Comparison of ENCODE assay signal across 10 cellular contexts in genomic region chr3:150106752-150107428, GRCh38.
DNase-seq lines count a peak whose midpoint lies in the region; ATAC-seq, FAIRE-seq and TF ChIP-seq lines count a peak whose summit lies in the region.
"Had no signal": no experiment of that assay in that cellular context is flagged by ENCODE, and none has a peak within 500 bp of the region (broad histone marks: within the 10 kb centered on the region; RNA-seq: fewer than 3 reads in every experiment).

No MANE protein-coding gene starts in this region.

- RAD21 ChIA-PET in GM12878 (lab: Charles Lee; ENCODE audit: unreplicated experiment): interaction anchor here (0.9 to 1.6 kb wide), 2 partner anchors 84 to 88 kb away, joined by 3 to 4 read pairs; no protein-coding TSS in a partner anchor

- peaks cover 1% of the 10 kb centered on the region for H3K36me3 Mint-ChIP-seq in mesothelial cell of epicardium

- H3K9me3 Mint-ChIP-seq in mesothelial cell of epicardium: peaks cover 12% of the 10 kb centered on the region

- no peaks in the 10 kb centered on the region for H3K27me3 Mint-ChIP-seq in mesothelial cell of epicardium (ENCODE audit: low read depth)

- no peaks in the 10 kb centered on the region for H3K27me3 ChIP-seq in BLaER1 treated with 17β-estradiol and CSF1 and Interleukin-3, amounts not matched to agents 10 nM and 100 nM
- H3K27me3 ChIP-seq in Karpas-422 (ENCODE audit: low read length) (no peaks in the 10 kb centered on the region), GM12878 (replicated peaks in 1 of 2; ENCODE audit: control insufficient read depth in 2 of 2, insufficient read depth in 2 of 2, low read length in 1 of 2) (no peaks in the 10 kb centered on the region)
- H3K27me3 ChIP-seq: neutrophil had no signal

- H4K20me1 ChIP-seq in BLaER1 treated with 17β-estradiol and CSF1 and Interleukin-3, amounts not matched to agents 10 nM and 100 nM: no peaks in the 10 kb centered on the region
- no peaks in the 10 kb centered on the region for H4K20me1 ChIP-seq in Karpas-422 (ENCODE audit: insufficient read depth, low read depth, low read length)
- H4K20me1 ChIP-seq in GM12878 (ENCODE audit: control insufficient read depth, insufficient read depth): no peaks in the 10 kb centered on the region

- no peaks in the 10 kb centered on the region for H3K9me2 ChIP-seq in Karpas-422 (replicated peaks; ENCODE audit: insufficient read depth, low read length)

- peaks cover 1 to 5% (median 3%) of the 10 kb centered on the region in 11 experiments; a peak in 18 of 22 replicates for H3K9me3 ChIP-seq in BLaER1 treated with 17β-estradiol and CSF1 and Interleukin-3, amounts not matched to agents 10 nM and 100 nM (replicated peaks in 1 of 11)
- H3K9me3 ChIP-seq in Karpas-422 (ENCODE audit: low read length): no peaks in the 10 kb centered on the region
- no peaks in the 10 kb centered on the region for H3K9me3 ChIP-seq in GM12878 (replicated peaks; ENCODE audit: control insufficient read depth, insufficient read depth, low read length)
- no peaks in the 10 kb centered on the region for H3K9me3 ChIP-seq in mucosa of descending colon
- H3K9me3 ChIP-seq: neutrophil had no signal

- H3K36me3 ChIP-seq in BLaER1 treated with 17β-estradiol and CSF1 and Interleukin-3, amounts not matched to agents 10 nM and 100 nM: no peaks in the 10 kb centered on the region
- H3K36me3 ChIP-seq in Karpas-422 (ENCODE audit: insufficient read depth, low read length): no peaks in the 10 kb centered on the region
- H3K36me3 ChIP-seq in GM12878 (ENCODE audit: control insufficient read depth in 2 of 2, insufficient read depth in 2 of 2, low read length in 1 of 2): no peaks in the 10 kb centered on the region
- no peaks in the 10 kb centered on the region for H3K36me3 ChIP-seq in mucosa of descending colon (ENCODE audit: low read depth)
- H3K36me3 ChIP-seq: neutrophil had no signal

- POLR2A ChIA-PET in GM12878 (lab: Charles Lee): interaction anchor here (0.9 kb wide), 1 partner anchor 8 kb away, joined by 3 read pairs; no protein-coding TSS in a partner anchor

- in situ Hi-C loops in GM12878 (cut with MboI): no loop called here

- no peak overlapping the region for H3K4me3 ChIP-seq in BLaER1 treated with 17β-estradiol and CSF1 and Interleukin-3, amounts not matched to agents 10 nM and 100 nM
- H3K4me3 ChIP-seq in Karpas-422 (ENCODE audit: low read length) (peak overlapping the region; percentile 24), GM12878 (no peak overlapping the region), mucosa of descending colon (no peak overlapping the region)

- 0 out of 22 replicates have a peak overlapping the region, but pooled peaks of 1 of the 11 experiments have one; percentile 3 for H3K9ac ChIP-seq in BLaER1 treated with 17β-estradiol and CSF1 and Interleukin-3, amounts not matched to agents 10 nM and 100 nM
- H3K9ac ChIP-seq in Karpas-422 (ENCODE audit: low read length) (peak overlapping the region; percentile 69), GM12878 (ENCODE audit: control insufficient read depth, insufficient read depth, low read length) (no peak overlapping the region)

- CTCF ChIA-PET in GM12878 (lab: Yijun Ruan, JAX): interaction anchor here (1.4 to 1.6 kb wide), 2 partner anchors 8 to 9 kb away, joined by 3 to 5 read pairs; no protein-coding TSS in a partner anchor

- H3K4me2 ChIP-seq in BLaER1 treated with 17β-estradiol and CSF1 and Interleukin-3, amounts not matched to agents 10 nM and 100 nM: peak overlapping the region in 10 of 11 experiments; percentile 7 to 66 (median 53); a peak in 18 of 22 replicates
- H3K4me2 ChIP-seq in Karpas-422 (ENCODE audit: low read depth, low read length, poor library complexity, severe bottlenecking) (peak overlapping the region; percentile 63), GM12878 (ENCODE audit: control insufficient read depth, insufficient read depth) (no peak overlapping the region)

- 0 out of 22 replicates have a peak overlapping the region, but pooled peaks of 1 of the 11 experiments have one; percentile 3 for H3K27ac ChIP-seq in BLaER1 treated with 17β-estradiol and CSF1 and Interleukin-3, amounts not matched to agents 10 nM and 100 nM
- H3K27ac ChIP-seq in Karpas-422 (ENCODE audit: low read length): peak overlapping the region; percentile 95
- H3K27ac ChIP-seq in GM12878 (ENCODE audit: control insufficient read depth, insufficient read depth): no peak overlapping the region
- H3K27ac ChIP-seq: neutrophil had no signal

- SMC1A ChIA-PET in GM12878 (lab: Charles Lee; ENCODE audit: uncharacterized antibody, unreplicated experiment): interaction anchor here (0.8 to 1.3 kb wide), 5 partner anchors 8 to 261 kb away, joined by 3 to 5 read pairs (median 3); no protein-coding TSS in a partner anchor

- no TSS peak for BruUV-seq in GM12878 (replicated peaks; lab: Mats Ljungman, UMichigan)

- FAIRE-seq in GM12878 (lab: Jason Lieb, UNC): no peak

- intact Hi-C loops in GM12878 (cut with micrococcal nuclease; ENCODE audit: unreplicated experiment): no loop called here
- intact Hi-C loops in mucosa of descending colon (cut with DNase I, micrococcal nuclease): no loop called here

- no peak for TF ChIP-seq CTCF in GM12878 (IDR thresholded peaks at IDR 0.05 in 2 of 3, conservative IDR thresholded peaks at IDR 0.05 in 1 of 3; ENCODE audit: control insufficient read depth in 2 of 3, extremely low read depth in 1 of 3, insufficient read depth in 1 of 3, low read depth in 3 of 3, low read length in 3 of 3)
- no peak for TF ChIP-seq CTCF in mesothelial cell of epicardium (IDR thresholded peaks at IDR 0.05; ENCODE audit: unreplicated experiment)
- TF ChIP-seq CTCF in mucosa of descending colon (IDR thresholded peaks at IDR 0.05): no peak

- H3K79me2 ChIP-seq in Karpas-422 (ENCODE audit: low read length) (no peaks in the 10 kb centered on the region), GM12878 (ENCODE audit: control insufficient read depth, insufficient read depth, low read length) (no peaks in the 10 kb centered on the region)

- no peak for TF ChIP-seq RAD21 in GM12878 (IDR thresholded peaks at IDR 0.05; ENCODE audit: insufficient read depth, low read depth, low read length)

- H3K27ac Mint-ChIP-seq in mesothelial cell of epicardium: peak overlapping the region; percentile 66

- WGBS in GM12878 (ENCODE audit: insufficient coverage, insufficient replicate concordance, low lambda C conversion rate, missing lambda C conversion rate): 48% methylated on average over 2 of the region's 2 CpGs

- DNase-seq in Karpas-422: peak; percentile 91
- no peak for DNase-seq in GM12878 (ENCODE audit: low read depth, low spot score)
- no peak for DNase-seq in mesothelial cell of epicardium (ENCODE audit: low spot score in 2 of 2, unreplicated experiment in 2 of 2)
- DNase-seq in pons (ENCODE audit: low spot score): no peak
- DNase-seq in mucosa of descending colon: no peak
- no peak for DNase-seq in stimulated activated CD4-positive, alpha-beta T cell treated with anti-CD3 and anti-CD28 coated beads, Interleukin-2, amount 100 ng/mL, for 24 hours
- DNase-seq: activated CD4-positive, alpha-beta T cell treated with anti-CD3 and anti-CD28 coated beads, Interleukin-2, amount 50 U/mL, for 4 hours had no signal

- peaks cover 9 to 47% (median 39%) of the 10 kb centered on the region in 10 experiments; a peak in 19 of 20 replicates for H3K4me1 ChIP-seq in BLaER1 treated with 17β-estradiol and CSF1 and Interleukin-3, amounts not matched to agents 10 nM and 100 nM
- H3K4me1 ChIP-seq in Karpas-422 (ENCODE audit: low read length) (peaks cover 62% of the 10 kb centered on the region), GM12878 (ENCODE audit: control insufficient read depth, insufficient read depth, low read length) (no peaks in the 10 kb centered on the region), mucosa of descending colon (ENCODE audit: low read depth) (no peaks in the 10 kb centered on the region)

- TF ChIP-seq POLR2A in GM12878 (IDR thresholded peaks at IDR 0.05; ENCODE audit: low read depth, low read length): no peak

- ATAC-seq in GM12878: peak; percentile 77
- no peak for ATAC-seq in GM18861 (IDR thresholded peaks at IDR 0.05; ENCODE audit: unreplicated experiment)
- no peak for ATAC-seq in mucosa of descending colon

- peaks cover 36% of the 10 kb centered on the region for H3K4me1 Mint-ChIP-seq in mesothelial cell of epicardium

- H3K4me3 Mint-ChIP-seq in mesothelial cell of epicardium: no peak overlapping the region

- no peak for TF ChIP-seq EP300 in GM12878 (IDR thresholded peaks at IDR 0.05; ENCODE audit: borderline replicate concordance in 1 of 2, control insufficient read depth in 1 of 2, low read depth in 2 of 2, low read length in 2 of 2)

- H2AFZ ChIP-seq in Karpas-422 (ENCODE audit: low read length) (no peak overlapping the region; the same call in 1 of the 2 replicates), GM12878 (ENCODE audit: control insufficient read depth, low read depth, low read length) (no peak overlapping the region)

TF ChIP-seq in GM12878, 131 proteins besides CTCF, POLR2A, EP300 and RAD21 (continues in another document):
- TF ChIP-seq SKIL (IDR thresholded peaks at IDR 0.05; ENCODE audit: low read depth, poor library complexity, severe bottlenecking): no peak
- peak; percentile 18; the same call in 1 of the 2 replicates for TF ChIP-seq PKNOX1 (IDR thresholded peaks at IDR 0.05)
- TF ChIP-seq MEF2A (IDR thresholded peaks at IDR 0.05; ENCODE audit: insufficient read depth, low read depth, low read length): no peak
- no peak for TF ChIP-seq TARDBP (IDR thresholded peaks at IDR 0.05; ENCODE audit: borderline replicate concordance)
